23 cellular contexts compared by ENCODE assay signal in genomic region chr3:89946863-89947262, GRCh38.
"Had no signal": no experiment of that assay in that cellular context is flagged by ENCODE, and none has a peak within 500 bp of the region (broad histone marks: within the 10 kb centered on the region; RNA-seq: fewer than 3 reads in every experiment).

No MANE protein-coding gene starts in this region.

- H3K27me3 ChIP-seq: breast epithelium, esophagus muscularis mucosa, gastroesophageal sphincter, heart left ventricle, tibial nerve had no signal

- H3K4me3 Mint-ChIP-seq: activated CD8-positive, alpha-beta T cell treated with anti-CD3 and anti-CD28 coated beads, Interleukin-2, amount 10 ng/mL, durations not matched to agents 7 days and 5 days; activated naive CD4-positive, alpha-beta T cell treated with anti-CD3 and anti-CD28 coated beads, Interleukin-2, amount 10 ng/mL, durations not matched to agents 7 days and 5 days; nephron had no signal

- H3K27ac ChIP-seq: breast epithelium, esophagus muscularis mucosa, gastroesophageal sphincter, heart left ventricle, left ventricle myocardium inferior, tibial nerve had no signal

- H3K27me3 Mint-ChIP-seq: activated naive CD4-positive, alpha-beta T cell treated with anti-CD3 and anti-CD28 coated beads, Interleukin-2, amount 10 ng/mL, durations not matched to agents 7 days and 5 days; progenitor cell of endocrine pancreas had no signal

- H3K27ac Mint-ChIP-seq: activated CD8-positive, alpha-beta T cell treated with anti-CD3 and anti-CD28 coated beads, Interleukin-2, amount 10 ng/mL, durations not matched to agents 7 days and 5 days; activated naive CD4-positive, alpha-beta T cell treated with anti-CD3 and anti-CD28 coated beads, Interleukin-2, amount 10 ng/mL, durations not matched to agents 7 days and 5 days; nephron; progenitor cell of endocrine pancreas had no signal

- H3K36me3 Mint-ChIP-seq: activated naive CD4-positive, alpha-beta T cell treated with anti-CD3 and anti-CD28 coated beads, Interleukin-2, amount 10 ng/mL, durations not matched to agents 7 days and 5 days had no signal

- H3K9me3 ChIP-seq: breast epithelium, esophagus muscularis mucosa, gastroesophageal sphincter had no signal

- H3K4me3 ChIP-seq: breast epithelium, esophagus muscularis mucosa, gastroesophageal sphincter, heart left ventricle, left ventricle myocardium inferior, tibial nerve had no signal

- ATAC-seq: activated CD8-positive, alpha-beta T cell treated with anti-CD3 and anti-CD28 coated beads, Interleukin-2, amount 10 ng/mL, durations not matched to agents 7 days and 5 days; gastroesophageal sphincter; stimulated activated naive CD8-positive, alpha-beta T cell treated with anti-CD3 and anti-CD28 coated beads, Interleukin-15, Interleukin-2, amounts not matched to agents 100 U/mL and 50 U/mL, for 24 hours had no signal

- DNase-seq: activated CD4-positive, alpha-beta T cell treated with anti-CD3 and anti-CD28 coated beads for 48 hours; activated CD4-positive, CD25-positive, alpha-beta regulatory T cell; activated CD8-positive, alpha-beta T cell treated with anti-CD3 and anti-CD28 coated beads, Interleukin-2, amount 10 ng/mL, durations not matched to agents 7 days and 5 days; activated effector memory CD4-positive, alpha-beta T cell treated with Interleukin-2 at 50 U/mL for 16 hours; activated naive CD4-positive, alpha-beta T cell treated with anti-CD3 and anti-CD28 coated beads, Interleukin-2, amount 10 ng/mL, durations not matched to agents 7 days and 5 days; activated T-cell treated with anti-CD3 and anti-CD28 coated beads, Interleukin-2, amount 50 U/mL, for 48 hours; cerebellar nuclear complex; effector CD8-positive, alpha-beta T cell; kidney; left ventricle myocardium inferior; occipital lobe; stimulated activated CD4-positive, alpha-beta T cell treated with anti-CD3 and anti-CD28 coated beads, Interleukin-2, amount 100 ng/mL, for 24 hours; stimulated activated naive CD8-positive, alpha-beta T cell treated with anti-CD3 and anti-CD28 coated beads, Interleukin-15, Interleukin-2, amounts not matched to agents 100 U/mL and 50 U/mL, for 24 hours; substantia nigra; T-helper 1 cell; T1000 had no signal

- H3K4me1 ChIP-seq: breast epithelium, left ventricle myocardium inferior had no signal

- H3K4me1 Mint-ChIP-seq: activated naive CD4-positive, alpha-beta T cell treated with anti-CD3 and anti-CD28 coated beads, Interleukin-2, amount 10 ng/mL, durations not matched to agents 7 days and 5 days had no signal

- H3K36me3 ChIP-seq: breast epithelium, esophagus muscularis mucosa, gastroesophageal sphincter, heart left ventricle, left ventricle myocardium inferior, tibial nerve had no signal
